In the genomic region with DNA sequence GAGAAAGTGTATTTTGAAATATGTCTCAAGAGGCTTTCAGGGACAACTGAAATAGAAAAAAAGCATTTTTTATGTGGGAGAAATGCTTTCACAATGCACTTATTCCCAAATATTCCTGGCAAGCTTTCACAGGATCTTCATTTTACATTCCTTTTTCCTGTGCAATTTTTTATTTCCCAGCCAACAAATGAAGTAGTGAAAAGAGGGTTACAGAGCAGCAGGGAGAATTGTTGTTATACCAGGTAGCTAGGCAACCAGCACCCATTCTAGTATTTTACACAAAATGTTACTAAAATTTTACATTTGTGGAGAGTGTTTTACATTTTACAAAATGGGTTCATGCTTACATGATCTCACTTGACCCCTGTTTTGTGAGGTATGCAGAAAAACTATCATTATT, we compare ENCODE assay signal across 3 cellular contexts.
"Had no signal": no experiment of that assay in that cellular context is flagged by ENCODE, and none has a peak within 500 bp of the region (broad histone marks: within the 10 kb centered on the region; RNA-seq: fewer than 3 reads in every experiment).

No MANE protein-coding gene starts in this region.

- ATAC-seq: GM12878 had no signal

- DNase-seq: GDM1, GF-D8 had no signal
